In the genomic region with DNA sequence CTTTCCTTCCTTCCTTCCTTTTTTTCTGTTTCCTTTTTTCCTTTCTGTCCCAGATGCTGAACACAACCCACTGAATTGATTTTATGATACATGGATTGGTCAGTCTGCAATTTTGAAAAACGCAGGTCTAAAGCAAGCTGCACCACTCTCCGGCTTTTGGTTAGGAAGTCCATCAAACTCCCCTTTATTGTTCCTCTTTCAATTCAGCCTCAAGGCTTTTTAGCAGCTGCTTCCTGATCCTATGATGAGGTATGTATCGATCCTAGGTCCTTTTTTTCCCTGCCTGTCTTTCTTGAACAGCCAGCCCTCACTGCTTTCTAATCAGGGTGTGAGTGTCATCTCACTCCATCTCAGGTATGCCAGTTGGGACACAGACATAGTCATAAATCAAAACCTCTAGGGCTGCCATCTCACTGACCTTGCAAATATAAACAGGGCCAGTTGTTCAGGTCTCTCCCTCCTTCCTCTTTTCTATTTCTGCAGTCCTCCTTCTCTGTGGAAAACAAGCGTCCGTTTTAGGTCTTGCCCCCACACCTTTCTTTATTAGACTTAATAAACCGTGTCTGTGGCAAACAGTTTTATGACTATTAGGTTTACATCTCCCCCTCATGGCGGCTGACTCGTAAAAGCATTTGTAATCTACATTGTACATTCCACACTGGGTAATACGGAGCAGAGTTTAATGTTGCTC, we compare ENCODE assay signal across 1 cellular context.
TF ChIP-seq lines count a peak whose summit lies in the region.

No MANE protein-coding gene starts in this region.

TF ChIP-seq in K562, 482 proteins besides CTCF, POLR2A, EP300 and RAD21:
- TF ChIP-seq MEIS2 (IDR thresholded peaks at IDR 0.05; ENCODE audit: partially characterized antibody) (peak; percentile 74), DIDO1 (tag; IDR thresholded peaks at IDR 0.05; ENCODE audit: low read depth) (no peak), ZNF134 (CRISPR knock-in tag; conservative IDR thresholded peaks at IDR 0.05) (no peak), GATAD2A (IDR thresholded peaks at IDR 0.05) (no peak), MYC (IDR thresholded peaks at IDR 0.05; ENCODE audit: low read depth, low read length) (no peak), MYC (CRISPR knock-in tag; IDR thresholded peaks at IDR 0.05; ENCODE audit: borderline replicate concordance, low read depth) (no peak)
- TF ChIP-seq, protein P1, sequence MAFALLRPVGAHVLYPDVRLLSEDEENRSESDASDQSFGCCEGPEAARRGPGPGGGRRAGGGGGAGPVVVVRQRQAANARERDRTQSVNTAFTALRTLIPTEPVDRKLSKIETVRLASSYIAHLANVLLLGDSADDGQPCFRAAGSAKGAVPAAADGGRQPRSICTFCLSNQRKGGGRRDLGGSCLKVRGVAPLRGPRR (CRISPR knock-in tag; IDR thresholded peaks at IDR 0.05) = no peak
- TF ChIP-seq, protein P2, sequence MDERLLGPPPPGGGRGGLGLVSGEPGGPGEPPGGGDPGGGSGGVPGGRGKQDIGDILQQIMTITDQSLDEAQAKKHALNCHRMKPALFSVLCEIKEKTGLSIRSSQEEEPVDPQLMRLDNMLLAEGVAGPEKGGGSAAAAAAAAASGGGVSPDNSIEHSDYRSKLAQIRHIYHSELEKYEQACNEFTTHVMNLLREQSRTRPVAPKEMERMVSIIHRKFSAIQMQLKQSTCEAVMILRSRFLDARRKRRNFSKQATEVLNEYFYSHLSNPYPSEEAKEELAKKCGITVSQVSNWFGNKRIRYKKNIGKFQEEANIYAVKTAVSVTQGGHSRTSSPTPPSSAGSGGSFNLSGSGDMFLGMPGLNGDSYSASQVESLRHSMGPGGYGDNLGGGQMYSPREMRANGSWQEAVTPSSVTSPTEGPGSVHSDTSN (CRISPR knock-in tag; IDR thresholded peaks at IDR 0.05; ENCODE audit: low read depth) = no peak
- TF ChIP-seq, protein P2 (tag; conservative IDR thresholded peaks at IDR 0.05; ENCODE audit: low read depth) = peak; percentile 69
- TF ChIP-seq, protein P3, sequence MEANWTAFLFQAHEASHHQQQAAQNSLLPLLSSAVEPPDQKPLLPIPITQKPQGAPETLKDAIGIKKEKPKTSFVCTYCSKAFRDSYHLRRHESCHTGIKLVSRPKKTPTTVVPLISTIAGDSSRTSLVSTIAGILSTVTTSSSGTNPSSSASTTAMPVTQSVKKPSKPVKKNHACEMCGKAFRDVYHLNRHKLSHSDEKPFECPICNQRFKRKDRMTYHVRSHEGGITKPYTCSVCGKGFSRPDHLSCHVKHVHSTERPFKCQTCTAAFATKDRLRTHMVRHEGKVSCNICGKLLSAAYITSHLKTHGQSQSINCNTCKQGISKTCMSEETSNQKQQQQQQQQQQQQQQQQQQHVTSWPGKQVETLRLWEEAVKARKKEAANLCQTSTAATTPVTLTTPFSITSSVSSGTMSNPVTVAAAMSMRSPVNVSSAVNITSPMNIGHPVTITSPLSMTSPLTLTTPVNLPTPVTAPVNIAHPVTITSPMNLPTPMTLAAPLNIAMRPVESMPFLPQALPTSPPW (CRISPR knock-in tag; IDR thresholded peaks at IDR 0.05) = no peak
- TF ChIP-seq, protein P4, sequence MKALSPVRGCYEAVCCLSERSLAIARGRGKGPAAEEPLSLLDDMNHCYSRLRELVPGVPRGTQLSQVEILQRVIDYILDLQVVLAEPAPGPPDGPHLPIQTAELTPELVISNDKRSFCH (CRISPR knock-in tag; IDR thresholded peaks at IDR 0.05) = no peak
- TF ChIP-seq, protein P4 (tag; IDR thresholded peaks at IDR 0.05) = no peak
- TF ChIP-seq, protein P5, sequence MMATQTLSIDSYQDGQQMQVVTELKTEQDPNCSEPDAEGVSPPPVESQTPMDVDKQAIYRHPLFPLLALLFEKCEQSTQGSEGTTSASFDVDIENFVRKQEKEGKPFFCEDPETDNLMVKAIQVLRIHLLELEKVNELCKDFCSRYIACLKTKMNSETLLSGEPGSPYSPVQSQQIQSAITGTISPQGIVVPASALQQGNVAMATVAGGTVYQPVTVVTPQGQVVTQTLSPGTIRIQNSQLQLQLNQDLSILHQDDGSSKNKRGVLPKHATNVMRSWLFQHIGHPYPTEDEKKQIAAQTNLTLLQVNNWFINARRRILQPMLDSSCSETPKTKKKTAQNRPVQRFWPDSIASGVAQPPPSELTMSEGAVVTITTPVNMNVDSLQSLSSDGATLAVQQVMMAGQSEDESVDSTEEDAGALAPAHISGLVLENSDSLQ (IDR thresholded peaks at IDR 0.05) = peak; percentile 76
- TF ChIP-seq, protein P6, sequence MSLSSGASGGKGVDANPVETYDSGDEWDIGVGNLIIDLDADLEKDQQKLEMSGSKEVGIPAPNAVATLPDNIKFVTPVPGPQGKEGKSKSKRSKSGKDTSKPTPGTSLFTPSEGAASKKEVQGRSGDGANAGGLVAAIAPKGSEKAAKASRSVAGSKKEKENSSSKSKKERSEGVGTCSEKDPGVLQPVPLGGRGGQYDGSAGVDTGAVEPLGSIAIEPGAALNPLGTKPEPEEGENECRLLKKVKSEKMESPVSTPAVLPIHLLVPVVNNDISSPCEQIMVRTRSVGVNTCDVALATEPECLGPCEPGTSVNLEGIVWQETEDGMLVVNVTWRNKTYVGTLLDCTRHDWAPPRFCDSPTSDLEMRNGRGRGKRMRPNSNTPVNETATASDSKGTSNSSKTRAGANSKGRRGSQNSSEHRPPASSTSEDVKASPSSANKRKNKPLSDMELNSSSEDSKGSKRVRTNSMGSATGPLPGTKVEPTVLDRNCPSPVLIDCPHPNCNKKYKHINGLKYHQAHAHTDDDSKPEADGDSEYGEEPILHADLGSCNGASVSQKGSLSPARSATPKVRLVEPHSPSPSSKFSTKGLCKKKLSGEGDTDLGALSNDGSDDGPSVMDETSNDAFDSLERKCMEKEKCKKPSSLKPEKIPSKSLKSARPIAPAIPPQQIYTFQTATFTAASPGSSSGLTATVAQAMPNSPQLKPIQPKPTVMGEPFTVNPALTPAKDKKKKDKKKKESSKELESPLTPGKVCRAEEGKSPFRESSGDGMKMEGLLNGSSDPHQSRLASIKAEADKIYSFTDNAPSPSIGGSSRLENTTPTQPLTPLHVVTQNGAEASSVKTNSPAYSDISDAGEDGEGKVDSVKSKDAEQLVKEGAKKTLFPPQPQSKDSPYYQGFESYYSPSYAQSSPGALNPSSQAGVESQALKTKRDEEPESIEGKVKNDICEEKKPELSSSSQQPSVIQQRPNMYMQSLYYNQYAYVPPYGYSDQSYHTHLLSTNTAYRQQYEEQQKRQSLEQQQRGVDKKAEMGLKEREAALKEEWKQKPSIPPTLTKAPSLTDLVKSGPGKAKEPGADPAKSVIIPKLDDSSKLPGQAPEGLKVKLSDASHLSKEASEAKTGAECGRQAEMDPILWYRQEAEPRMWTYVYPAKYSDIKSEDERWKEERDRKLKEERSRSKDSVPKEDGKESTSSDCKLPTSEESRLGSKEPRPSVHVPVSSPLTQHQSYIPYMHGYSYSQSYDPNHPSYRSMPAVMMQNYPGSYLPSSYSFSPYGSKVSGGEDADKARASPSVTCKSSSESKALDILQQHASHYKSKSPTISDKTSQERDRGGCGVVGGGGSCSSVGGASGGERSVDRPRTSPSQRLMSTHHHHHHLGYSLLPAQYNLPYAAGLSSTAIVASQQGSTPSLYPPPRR (CRISPR knock-in tag; IDR thresholded peaks at IDR 0.05; ENCODE audit: borderline replicate concordance) = no peak
